Comparison of ENCODE assay signal across 1 cellular context in the genomic region with DNA sequence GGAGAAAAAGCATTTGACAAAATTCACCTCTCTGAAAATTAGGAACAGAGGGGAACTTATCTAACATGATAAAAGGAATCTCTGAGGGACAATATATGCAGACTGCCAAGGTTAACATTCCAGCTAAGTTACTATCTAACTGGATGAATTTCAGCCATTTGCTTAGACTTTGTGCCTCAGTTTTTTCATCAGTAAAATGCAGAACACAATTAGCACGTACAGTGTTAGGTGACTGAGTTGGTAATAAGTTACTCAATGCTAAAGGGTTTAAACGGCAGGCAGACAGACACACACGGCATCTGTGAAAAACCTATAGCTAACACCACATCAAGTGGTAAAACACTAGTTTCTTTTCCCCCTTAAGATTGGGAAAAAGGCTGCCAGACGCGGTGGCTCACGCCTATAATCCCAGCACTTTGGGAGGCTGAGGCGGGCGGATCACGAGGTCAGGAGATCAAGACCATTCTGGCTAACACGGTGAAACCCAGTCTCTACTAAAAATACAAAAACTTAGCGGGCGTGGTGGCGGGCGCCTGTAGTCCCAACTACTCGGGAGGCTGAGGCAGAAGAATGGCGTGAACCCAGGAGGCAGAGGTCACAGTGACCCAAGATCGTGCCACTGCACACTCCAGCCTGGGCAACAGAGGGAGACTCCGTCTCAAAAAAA.
A peak's percentile ranks its signal among the peaks of the same experiment; 100 is the strongest.
TF ChIP-seq lines count a peak whose summit lies in the region.

No MANE protein-coding gene starts in this region.

TF ChIP-seq in HepG2, 621 proteins besides CTCF, POLR2A, EP300 and RAD21 (continued from another document and continues in another):
- TF ChIP-seq KLF9 (CRISPR knock-in tag; IDR thresholded peaks at IDR 0.05; ENCODE audit: low read depth) (no peak), MAFK (conservative IDR thresholded peaks at IDR 0.05 in 1 of 2, IDR thresholded peaks at IDR 0.05 in 1 of 2; ENCODE audit: low read length in 2 of 2) (no peak), RORA (CRISPR knock-in tag; IDR thresholded peaks at IDR 0.05) (no peak), ZNF709 (CRISPR knock-in tag; IDR thresholded peaks at IDR 0.05) (0 out of 2 replicates have a peak, but pooled peaks have one; percentile 46), ZFP36 (IDR thresholded peaks at IDR 0.05; ENCODE audit: borderline replicate concordance, low read depth, low read length, partially characterized antibody) (no peak), RFXANK (CRISPR knock-in tag; IDR thresholded peaks at IDR 0.05) (no peak), ZNF143 (CRISPR knock-in tag; IDR thresholded peaks at IDR 0.05) (no peak), REXO4 (CRISPR knock-in tag; IDR thresholded peaks at IDR 0.05; ENCODE audit: borderline replicate concordance) (no peak), HOXD1 (CRISPR knock-in tag; IDR thresholded peaks at IDR 0.05) (no peak), CBX5 (CRISPR knock-in tag; IDR thresholded peaks at IDR 0.05; ENCODE audit: borderline replicate concordance) (no peak), ZNF619 (CRISPR knock-in tag; IDR thresholded peaks at IDR 0.05) (peak; percentile 78; the same call in 1 of the 2 replicates), NFATC3 (CRISPR knock-in tag; IDR thresholded peaks at IDR 0.05) (no peak), SMYD3 (CRISPR knock-in tag; IDR thresholded peaks at IDR 0.05) (no peak), ZSCAN9 (CRISPR knock-in tag; IDR thresholded peaks at IDR 0.05; ENCODE audit: borderline replicate concordance) (peak; percentile 29; the same call in 1 of the 2 replicates), CEBPG (CRISPR knock-in tag; IDR thresholded peaks at IDR 0.05) (peak; percentile 73)
- TF ChIP-seq, protein P1, sequence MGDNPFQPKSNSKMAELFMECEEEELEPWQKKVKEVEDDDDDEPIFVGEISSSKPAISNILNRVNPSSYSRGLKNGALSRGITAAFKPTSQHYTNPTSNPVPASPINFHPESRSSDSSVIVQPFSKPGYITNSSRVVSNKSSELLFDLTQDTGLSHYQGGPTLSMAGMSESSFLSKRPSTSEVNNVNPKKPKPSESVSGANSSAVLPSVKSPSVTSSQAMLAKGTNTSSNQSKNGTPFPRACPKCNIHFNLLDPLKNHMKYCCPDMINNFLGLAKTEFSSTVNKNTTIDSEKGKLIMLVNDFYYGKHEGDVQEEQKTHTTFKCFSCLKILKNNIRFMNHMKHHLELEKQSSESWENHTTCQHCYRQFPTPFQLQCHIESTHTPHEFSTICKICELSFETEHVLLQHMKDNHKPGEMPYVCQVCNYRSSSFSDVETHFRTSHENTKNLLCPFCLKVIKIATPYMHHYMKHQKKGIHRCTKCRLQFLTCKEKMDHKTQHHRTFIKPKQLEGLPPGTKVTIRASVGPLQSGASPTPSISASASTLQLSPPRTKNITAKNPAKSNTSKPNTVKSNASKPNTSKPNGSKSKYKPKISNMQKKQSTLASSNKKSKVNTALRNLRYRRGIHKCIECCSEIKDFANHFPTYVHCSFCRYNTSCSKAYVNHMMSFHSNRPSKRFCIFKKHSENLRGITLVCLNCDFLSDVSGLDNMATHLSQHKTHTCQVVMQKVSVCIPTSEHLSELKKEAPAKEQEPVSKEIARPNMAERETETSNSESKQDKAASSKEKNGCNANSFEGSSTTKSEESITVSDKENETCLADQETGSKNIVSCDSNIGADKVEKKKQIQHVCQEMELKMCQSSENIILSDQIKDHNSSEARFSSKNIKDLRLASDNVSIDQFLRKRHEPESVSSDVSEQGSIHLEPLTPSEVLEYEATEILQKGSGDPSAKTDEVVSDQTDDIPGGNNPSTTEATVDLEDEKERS (CRISPR knock-in tag; IDR thresholded peaks at IDR 0.05), result peak; percentile 60; the same call in 1 of the 2 replicates
- TF ChIP-seq, protein P2, sequence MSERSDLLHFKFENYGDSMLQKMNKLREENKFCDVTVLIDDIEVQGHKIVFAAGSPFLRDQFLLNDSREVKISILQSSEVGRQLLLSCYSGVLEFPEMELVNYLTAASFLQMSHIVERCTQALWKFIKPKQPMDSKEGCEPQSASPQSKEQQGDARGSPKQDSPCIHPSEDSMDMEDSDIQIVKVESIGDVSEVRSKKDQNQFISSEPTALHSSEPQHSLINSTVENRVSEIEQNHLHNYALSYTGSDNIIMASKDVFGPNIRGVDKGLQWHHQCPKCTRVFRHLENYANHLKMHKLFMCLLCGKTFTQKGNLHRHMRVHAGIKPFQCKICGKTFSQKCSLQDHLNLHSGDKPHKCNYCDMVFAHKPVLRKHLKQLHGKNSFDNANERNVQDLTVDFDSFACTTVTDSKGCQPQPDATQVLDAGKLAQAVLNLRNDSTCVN (CRISPR knock-in tag; IDR thresholded peaks at IDR 0.05; ENCODE audit: borderline replicate concordance), result no peak; the same call in 1 of the 2 replicates
- TF ChIP-seq, protein P3, sequence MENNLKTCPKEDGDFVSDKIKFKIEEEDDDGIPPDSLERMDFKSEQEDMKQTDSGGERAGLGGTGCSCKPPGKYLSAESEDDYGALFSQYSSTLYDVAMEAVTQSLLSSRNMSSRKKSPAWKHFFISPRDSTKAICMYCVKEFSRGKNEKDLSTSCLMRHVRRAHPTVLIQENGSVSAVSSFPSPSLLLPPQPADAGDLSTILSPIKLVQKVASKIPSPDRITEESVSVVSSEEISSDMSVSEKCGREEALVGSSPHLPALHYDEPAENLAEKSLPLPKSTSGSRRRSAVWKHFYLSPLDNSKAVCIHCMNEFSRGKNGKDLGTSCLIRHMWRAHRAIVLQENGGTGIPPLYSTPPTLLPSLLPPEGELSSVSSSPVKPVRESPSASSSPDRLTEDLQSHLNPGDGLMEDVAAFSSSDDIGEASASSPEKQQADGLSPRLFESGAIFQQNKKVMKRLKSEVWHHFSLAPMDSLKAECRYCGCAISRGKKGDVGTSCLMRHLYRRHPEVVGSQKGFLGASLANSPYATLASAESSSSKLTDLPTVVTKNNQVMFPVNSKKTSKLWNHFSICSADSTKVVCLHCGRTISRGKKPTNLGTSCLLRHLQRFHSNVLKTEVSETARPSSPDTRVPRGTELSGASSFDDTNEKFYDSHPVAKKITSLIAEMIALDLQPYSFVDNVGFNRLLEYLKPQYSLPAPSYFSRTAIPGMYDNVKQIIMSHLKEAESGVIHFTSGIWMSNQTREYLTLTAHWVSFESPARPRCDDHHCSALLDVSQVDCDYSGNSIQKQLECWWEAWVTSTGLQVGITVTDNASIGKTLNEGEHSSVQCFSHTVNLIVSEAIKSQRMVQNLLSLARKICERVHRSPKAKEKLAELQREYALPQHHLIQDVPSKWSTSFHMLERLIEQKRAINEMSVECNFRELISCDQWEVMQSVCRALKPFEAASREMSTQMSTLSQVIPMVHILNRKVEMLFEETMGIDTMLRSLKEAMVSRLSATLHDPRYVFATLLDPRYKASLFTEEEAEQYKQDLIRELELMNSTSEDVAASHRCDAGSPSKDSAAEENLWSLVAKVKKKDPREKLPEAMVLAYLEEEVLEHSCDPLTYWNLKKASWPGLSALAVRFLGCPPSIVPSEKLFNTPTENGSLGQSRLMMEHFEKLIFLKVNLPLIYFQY (CRISPR knock-in tag; IDR thresholded peaks at IDR 0.05; ENCODE audit: borderline replicate concordance), result no peak
- TF ChIP-seq, protein P4, sequence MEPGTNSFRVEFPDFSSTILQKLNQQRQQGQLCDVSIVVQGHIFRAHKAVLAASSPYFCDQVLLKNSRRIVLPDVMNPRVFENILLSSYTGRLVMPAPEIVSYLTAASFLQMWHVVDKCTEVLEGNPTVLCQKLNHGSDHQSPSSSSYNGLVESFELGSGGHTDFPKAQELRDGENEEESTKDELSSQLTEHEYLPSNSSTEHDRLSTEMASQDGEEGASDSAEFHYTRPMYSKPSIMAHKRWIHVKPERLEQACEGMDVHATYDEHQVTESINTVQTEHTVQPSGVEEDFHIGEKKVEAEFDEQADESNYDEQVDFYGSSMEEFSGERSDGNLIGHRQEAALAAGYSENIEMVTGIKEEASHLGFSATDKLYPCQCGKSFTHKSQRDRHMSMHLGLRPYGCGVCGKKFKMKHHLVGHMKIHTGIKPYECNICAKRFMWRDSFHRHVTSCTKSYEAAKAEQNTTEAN (CRISPR knock-in tag; conservative IDR thresholded peaks at IDR 0.05), result peak; percentile 80; the same call in 1 of the 2 replicates
- TF ChIP-seq, protein P5, sequence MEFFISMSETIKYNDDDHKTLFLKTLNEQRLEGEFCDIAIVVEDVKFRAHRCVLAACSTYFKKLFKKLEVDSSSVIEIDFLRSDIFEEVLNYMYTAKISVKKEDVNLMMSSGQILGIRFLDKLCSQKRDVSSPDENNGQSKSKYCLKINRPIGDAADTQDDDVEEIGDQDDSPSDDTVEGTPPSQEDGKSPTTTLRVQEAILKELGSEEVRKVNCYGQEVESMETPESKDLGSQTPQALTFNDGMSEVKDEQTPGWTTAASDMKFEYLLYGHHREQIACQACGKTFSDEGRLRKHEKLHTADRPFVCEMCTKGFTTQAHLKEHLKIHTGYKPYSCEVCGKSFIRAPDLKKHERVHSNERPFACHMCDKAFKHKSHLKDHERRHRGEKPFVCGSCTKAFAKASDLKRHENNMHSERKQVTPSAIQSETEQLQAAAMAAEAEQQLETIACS (CRISPR knock-in tag; IDR thresholded peaks at IDR 0.05), result no peak
- TF ChIP-seq, protein P6, sequence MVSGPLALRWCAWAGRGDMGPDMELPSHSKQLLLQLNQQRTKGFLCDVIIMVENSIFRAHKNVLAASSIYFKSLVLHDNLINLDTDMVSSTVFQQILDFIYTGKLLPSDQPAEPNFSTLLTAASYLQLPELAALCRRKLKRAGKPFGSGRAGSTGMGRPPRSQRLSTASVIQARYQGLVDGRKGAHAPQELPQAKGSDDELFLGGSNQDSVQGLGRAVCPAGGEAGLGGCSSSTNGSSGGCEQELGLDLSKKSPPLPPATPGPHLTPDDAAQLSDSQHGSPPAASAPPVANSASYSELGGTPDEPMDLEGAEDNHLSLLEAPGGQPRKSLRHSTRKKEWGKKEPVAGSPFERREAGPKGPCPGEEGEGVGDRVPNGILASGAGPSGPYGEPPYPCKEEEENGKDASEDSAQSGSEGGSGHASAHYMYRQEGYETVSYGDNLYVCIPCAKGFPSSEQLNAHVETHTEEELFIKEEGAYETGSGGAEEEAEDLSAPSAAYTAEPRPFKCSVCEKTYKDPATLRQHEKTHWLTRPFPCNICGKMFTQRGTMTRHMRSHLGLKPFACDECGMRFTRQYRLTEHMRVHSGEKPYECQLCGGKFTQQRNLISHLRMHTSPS (CRISPR knock-in tag; IDR thresholded peaks at IDR 0.05; ENCODE audit: low read depth), result no peak
- TF ChIP-seq, protein P7, sequence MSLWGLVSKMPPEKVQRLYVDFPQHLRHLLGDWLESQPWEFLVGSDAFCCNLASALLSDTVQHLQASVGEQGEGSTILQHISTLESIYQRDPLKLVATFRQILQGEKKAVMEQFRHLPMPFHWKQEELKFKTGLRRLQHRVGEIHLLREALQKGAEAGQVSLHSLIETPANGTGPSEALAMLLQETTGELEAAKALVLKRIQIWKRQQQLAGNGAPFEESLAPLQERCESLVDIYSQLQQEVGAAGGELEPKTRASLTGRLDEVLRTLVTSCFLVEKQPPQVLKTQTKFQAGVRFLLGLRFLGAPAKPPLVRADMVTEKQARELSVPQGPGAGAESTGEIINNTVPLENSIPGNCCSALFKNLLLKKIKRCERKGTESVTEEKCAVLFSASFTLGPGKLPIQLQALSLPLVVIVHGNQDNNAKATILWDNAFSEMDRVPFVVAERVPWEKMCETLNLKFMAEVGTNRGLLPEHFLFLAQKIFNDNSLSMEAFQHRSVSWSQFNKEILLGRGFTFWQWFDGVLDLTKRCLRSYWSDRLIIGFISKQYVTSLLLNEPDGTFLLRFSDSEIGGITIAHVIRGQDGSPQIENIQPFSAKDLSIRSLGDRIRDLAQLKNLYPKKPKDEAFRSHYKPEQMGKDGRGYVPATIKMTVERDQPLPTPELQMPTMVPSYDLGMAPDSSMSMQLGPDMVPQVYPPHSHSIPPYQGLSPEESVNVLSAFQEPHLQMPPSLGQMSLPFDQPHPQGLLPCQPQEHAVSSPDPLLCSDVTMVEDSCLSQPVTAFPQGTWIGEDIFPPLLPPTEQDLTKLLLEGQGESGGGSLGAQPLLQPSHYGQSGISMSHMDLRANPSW (CRISPR knock-in tag; IDR thresholded peaks at IDR 0.05; ENCODE audit: borderline replicate concordance), result 0 out of 2 replicates have a peak, but pooled peaks have one; percentile 25
- TF ChIP-seq, protein P8, sequence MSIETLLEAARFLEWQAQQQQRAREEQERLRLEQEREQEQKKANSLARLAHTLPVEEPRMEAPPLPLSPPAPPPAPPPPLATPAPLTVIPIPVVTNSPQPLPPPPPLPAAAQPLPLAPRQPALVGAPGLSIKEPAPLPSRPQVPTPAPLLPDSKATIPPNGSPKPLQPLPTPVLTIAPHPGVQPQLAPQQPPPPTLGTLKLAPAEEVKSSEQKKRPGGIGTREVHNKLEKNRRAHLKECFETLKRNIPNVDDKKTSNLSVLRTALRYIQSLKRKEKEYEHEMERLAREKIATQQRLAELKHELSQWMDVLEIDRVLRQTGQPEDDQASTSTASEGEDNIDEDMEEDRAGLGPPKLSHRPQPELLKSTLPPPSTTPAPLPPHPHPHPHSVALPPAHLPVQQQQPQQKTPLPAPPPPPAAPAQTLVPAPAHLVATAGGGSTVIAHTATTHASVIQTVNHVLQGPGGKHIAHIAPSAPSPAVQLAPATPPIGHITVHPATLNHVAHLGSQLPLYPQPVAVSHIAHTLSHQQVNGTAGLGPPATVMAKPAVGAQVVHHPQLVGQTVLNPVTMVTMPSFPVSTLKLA (IDR thresholded peaks at IDR 0.05), result no peak
- TF ChIP-seq, protein P9, sequence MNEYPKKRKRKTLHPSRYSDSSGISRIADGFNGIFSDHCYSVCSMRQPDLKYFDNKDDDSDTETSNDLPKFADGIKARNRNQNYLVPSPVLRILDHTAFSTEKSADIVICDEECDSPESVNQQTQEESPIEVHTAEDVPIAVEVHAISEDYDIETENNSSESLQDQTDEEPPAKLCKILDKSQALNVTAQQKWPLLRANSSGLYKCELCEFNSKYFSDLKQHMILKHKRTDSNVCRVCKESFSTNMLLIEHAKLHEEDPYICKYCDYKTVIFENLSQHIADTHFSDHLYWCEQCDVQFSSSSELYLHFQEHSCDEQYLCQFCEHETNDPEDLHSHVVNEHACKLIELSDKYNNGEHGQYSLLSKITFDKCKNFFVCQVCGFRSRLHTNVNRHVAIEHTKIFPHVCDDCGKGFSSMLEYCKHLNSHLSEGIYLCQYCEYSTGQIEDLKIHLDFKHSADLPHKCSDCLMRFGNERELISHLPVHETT (CRISPR knock-in tag; conservative IDR thresholded peaks at IDR 0.05), result 0 out of 2 replicates have a peak, but pooled peaks have one; percentile 39
- TF ChIP-seq, protein P10, sequence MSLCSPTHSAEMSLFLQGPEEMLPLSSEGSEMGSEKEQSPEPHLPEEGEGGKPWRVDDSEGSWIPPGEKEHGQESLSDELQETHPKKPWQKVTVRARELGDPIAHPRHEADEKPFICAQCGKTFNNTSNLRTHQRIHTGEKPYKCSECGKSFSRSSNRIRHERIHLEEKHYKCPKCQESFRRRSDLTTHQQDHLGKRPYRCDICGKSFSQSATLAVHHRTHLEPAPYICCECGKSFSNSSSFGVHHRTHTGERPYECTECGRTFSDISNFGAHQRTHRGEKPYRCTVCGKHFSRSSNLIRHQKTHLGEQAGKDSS (CRISPR knock-in tag; IDR thresholded peaks at IDR 0.05; ENCODE audit: borderline replicate concordance, low read depth), result 0 out of 2 replicates have a peak, but pooled peaks have one; percentile 40
- TF ChIP-seq, protein P11, sequence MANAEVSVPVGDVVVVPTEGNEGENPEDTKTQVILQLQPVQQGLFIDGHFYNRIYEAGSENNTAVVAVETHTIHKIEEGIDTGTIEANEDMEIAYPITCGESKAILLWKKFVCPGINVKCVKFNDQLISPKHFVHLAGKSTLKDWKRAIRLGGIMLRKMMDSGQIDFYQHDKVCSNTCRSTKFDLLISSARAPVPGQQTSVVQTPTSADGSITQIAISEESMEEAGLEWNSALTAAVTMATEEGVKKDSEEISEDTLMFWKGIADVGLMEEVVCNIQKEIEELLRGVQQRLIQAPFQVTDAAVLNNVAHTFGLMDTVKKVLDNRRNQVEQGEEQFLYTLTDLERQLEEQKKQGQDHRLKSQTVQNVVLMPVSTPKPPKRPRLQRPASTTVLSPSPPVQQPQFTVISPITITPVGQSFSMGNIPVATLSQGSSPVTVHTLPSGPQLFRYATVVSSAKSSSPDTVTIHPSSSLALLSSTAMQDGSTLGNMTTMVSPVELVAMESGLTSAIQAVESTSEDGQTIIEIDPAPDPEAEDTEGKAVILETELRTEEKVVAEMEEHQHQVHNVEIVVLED (CRISPR knock-in tag; IDR thresholded peaks at IDR 0.05; ENCODE audit: borderline replicate concordance), result no peak
